21 cellular contexts compared by ENCODE assay signal in genomic region chr12:54060975-54061778, GRCh38. TPM values are rescaled to one million over a fixed set of nuclear protein-coding genes. Genes with fewer than 3 reads are reported as not detected.
A peak's percentile ranks its signal among the peaks of the same experiment; 100 is the strongest.
DNase-seq lines count a peak whose midpoint lies in the region; ATAC-seq and TF ChIP-seq lines count a peak whose summit lies in the region.
"Had no signal": no experiment of that assay in that cellular context is flagged by ENCODE, and none has a peak within 500 bp of the region (broad histone marks: within the 10 kb centered on the region; RNA-seq: fewer than 3 reads in every experiment).

No MANE protein-coding gene starts in this region.

- no peak overlapping the region for H3K4ac ChIP-seq in H9 (ENCODE audit: low read depth, low read length)

- no peak overlapping the region for H4K91ac ChIP-seq in H9 (ENCODE audit: insufficient read length, low read depth, low read length)

- H3K23me2 ChIP-seq in H9 (ENCODE audit: insufficient read length, low read depth, low read length, poor library complexity, severe bottlenecking) = no peaks in the 10 kb centered on the region

- H3K9me2 ChIP-seq in SK-N-SH = no peaks in the 10 kb centered on the region

- POLR2A ChIA-PET in SK-N-SH (lab: Yijun Ruan, JAX) = no interaction called here

- H3K36me3 Mint-ChIP-seq in H9 (ENCODE audit: insufficient read depth in 1 of 3, low read depth in 3 of 3) (no peaks in the 10 kb centered on the region; a peak in 1 of 7 replicates), mesothelial cell of epicardium (peaks cover 14% of the 10 kb centered on the region)

- peaks cover 87% of the 10 kb centered on the region for H3K27me3 ChIP-seq in H9 (ENCODE audit: insufficient read depth, low read length)
- no peaks in the 10 kb centered on the region for H3K27me3 ChIP-seq in SK-N-SH (ENCODE audit: insufficient read depth)
- H3K27me3 ChIP-seq: BE2C, MG63 had no signal

- H3F3A ChIP-seq in SK-N-SH (replicated peaks; ENCODE audit: insufficient read depth) = peaks cover 7% of the 10 kb centered on the region

- H2AFZ ChIP-seq in H9 (ENCODE audit: low read length) (no peak overlapping the region), SK-N-SH (ENCODE audit: low read depth) (no peak overlapping the region)

- no peak overlapping the region for H4K8ac ChIP-seq in H9 (replicated peaks; ENCODE audit: insufficient read length, low read depth, low read length)

- no peak overlapping the region for H3K9ac ChIP-seq in H9 (ENCODE audit: extremely low read depth, insufficient read length, low read length)
- no peak overlapping the region for H3K9ac ChIP-seq in SK-N-SH
- H3K9ac ChIP-seq: KMS-11 had no signal

- H2AK5ac ChIP-seq in H9 (ENCODE audit: insufficient read length, low read length) = no peak overlapping the region

- H2BK12ac ChIP-seq in H9 (ENCODE audit: insufficient read length, low read depth, low read length) = no peak overlapping the region

- H3K14ac ChIP-seq in H9 (ENCODE audit: insufficient read depth, low read length) = no peak overlapping the region

- CTCF ChIA-PET in SK-N-SH (lab: Yijun Ruan, JAX) = interaction anchor here (0.6 to 1.2 kb wide), 2 partner anchors 44 to 70 kb away, joined by 3 read pairs; no protein-coding TSS in a partner anchor

- DNase-seq in H9 = no peak
- peak; percentile 34 for DNase-seq in epithelial cell of esophagus (ENCODE audit: low read depth)
- DNase-seq in mesothelial cell of epicardium (ENCODE audit: low spot score in 2 of 2, unreplicated experiment in 2 of 2) = no peak
- DNase-seq in SK-N-SH = no peak
- DNase-seq: BE2C; CD4-positive, alpha-beta T cell; DMS79; MG63; NCI-H1092; NCI-H146; NCI-H2081; NCI-H524 treated with DMSO at 0.1 percent for 48 hours had no signal

- no peak overlapping the region for H3K23ac ChIP-seq in H9 (ENCODE audit: insufficient read length, low read depth, low read length)

- H2BK5ac ChIP-seq in H9 (ENCODE audit: insufficient read length, low read length) = no peak overlapping the region

- H3K79me2 ChIP-seq in H9 (ENCODE audit: insufficient read depth, low read length) = no peaks in the 10 kb centered on the region
- H3K79me2 ChIP-seq in SK-N-SH (ENCODE audit: insufficient read depth) = peaks cover 5% of the 10 kb centered on the region

- no peak overlapping the region for H3T11ph ChIP-seq in H9 (ENCODE audit: low read length)

- H3K4me1 Mint-ChIP-seq in H9 (peaks cover 2 to 46% of the 10 kb centered on the region in 2 experiments; a peak in 2 of 4 replicates), mesothelial cell of epicardium (peaks cover 58% of the 10 kb centered on the region)

- H3K27me3 Mint-ChIP-seq in H9 (ENCODE audit: low read depth) (peaks cover 97% of the 10 kb centered on the region), mesothelial cell of epicardium (ENCODE audit: low read depth) (peaks cover 34% of the 10 kb centered on the region)

- H3K4me3 Mint-ChIP-seq in H9 (no peak overlapping the region), mesothelial cell of epicardium (no peak overlapping the region)
- H3K4me3 Mint-ChIP-seq: CD4-positive, alpha-beta T cell had no signal

- H3K56ac ChIP-seq in H9 (ENCODE audit: insufficient read length, low read depth, low read length) = no peak overlapping the region

- H3K9me3 ChIP-seq in H9 (ENCODE audit: control insufficient read depth, low read depth, low read length) = no peaks in the 10 kb centered on the region
- H3K9me3 ChIP-seq in SK-N-SH = no peaks in the 10 kb centered on the region
- H3K9me3 ChIP-seq: BE2C, MG63 had no signal

- H3K27ac ChIP-seq in H9 (ENCODE audit: insufficient read length, low read depth, low read length) (no peak overlapping the region), SK-N-SH (ENCODE audit: low read depth in 2 of 2, low read length in 1 of 2) (no peak overlapping the region)
- H3K27ac ChIP-seq: KMS-11, SK-N-MC had no signal

- TF ChIP-seq RAD21 in SK-N-SH (IDR thresholded peaks at IDR 0.05; ENCODE audit: low read length) = no peak

- WGBS in H9 (ENCODE audit: extremely low coverage, insufficient read length, low lambda C conversion rate) = no CpG with 5 or more reads among the region's 7 CpGs
- WGBS in SK-N-SH (ENCODE audit: low lambda C conversion rate) = 81% methylated on average over 7 of the region's 7 CpGs

- H3K27ac Mint-ChIP-seq in H9 (no peak overlapping the region), mesothelial cell of epicardium (peak overlapping the region; percentile 69)
- H3K27ac Mint-ChIP-seq: CD4-positive, alpha-beta T cell had no signal

- no peak overlapping the region for H3K18ac ChIP-seq in H9 (ENCODE audit: insufficient read length, low read depth, low read length)

- peaks cover 0 to 6% of the 10 kb centered on the region in 2 experiments for H3K36me3 ChIP-seq in SK-N-SH (replicated peaks in 1 of 2; ENCODE audit: control insufficient read depth in 1 of 2, insufficient read depth in 2 of 2, low read length in 1 of 2)
- H3K36me3 ChIP-seq: MG63 had no signal

- no peak for TF ChIP-seq EP300 in SK-N-SH (IDR thresholded peaks at IDR 0.05; ENCODE audit: borderline replicate concordance in 1 of 2, low read depth in 1 of 2, low read length in 1 of 2)

- TF ChIP-seq CTCF in H9 (conservative IDR thresholded peaks at IDR 0.05) = no peak
- TF ChIP-seq CTCF in epithelial cell of esophagus (IDR thresholded peaks at IDR 0.05; ENCODE audit: insufficient read depth, low read depth, low read length, missing control alignments) = no peak
- no peak for TF ChIP-seq CTCF in mesothelial cell of epicardium (IDR thresholded peaks at IDR 0.05; ENCODE audit: unreplicated experiment)
- TF ChIP-seq CTCF in SK-N-SH (IDR thresholded peaks at IDR 0.05) = no peak

- H3K4me1 ChIP-seq in H9 (ENCODE audit: insufficient read depth, low read length) = peaks cover 7% of the 10 kb centered on the region; the same call in 1 of the 2 replicates
- H3K4me1 ChIP-seq in SK-N-SH (ENCODE audit: control insufficient read depth in 1 of 2, insufficient read depth in 2 of 2, low read depth in 1 of 2, low read length in 1 of 2) = peaks cover 0 to 20% of the 10 kb centered on the region in 2 experiments; a peak in 2 of 4 replicates
- H3K4me1 ChIP-seq: BE2C had no signal

- no peak overlapping the region for H4K5ac ChIP-seq in H9 (ENCODE audit: insufficient read length, low read depth, low read length)

- ATAC-seq in GM21717 (IDR thresholded peaks at IDR 0.05; ENCODE audit: unreplicated experiment) (no peak), esophagus mucosa (no peak), HG03097 (IDR thresholded peaks at IDR 0.05; ENCODE audit: low FRiP score, unreplicated experiment) (no peak)
- ATAC-seq: GM12878, Right ventricle myocardium inferior had no signal

- H2BK20ac ChIP-seq in H9 (ENCODE audit: low read depth, low read length, poor library complexity, severe bottlenecking) = no peak overlapping the region

- H3K9me3 Mint-ChIP-seq in H9 = peaks cover 0 to 5% of the 10 kb centered on the region in 2 experiments; a peak in 1 of 5 replicates
- no peaks in the 10 kb centered on the region for H3K9me3 Mint-ChIP-seq in mesothelial cell of epicardium
- H3K9me3 Mint-ChIP-seq: CD4-positive, alpha-beta T cell had no signal

- H3K79me1 ChIP-seq in H9 (ENCODE audit: insufficient read depth, low read depth, low read length, poor library complexity, severe bottlenecking) = no peaks in the 10 kb centered on the region

- no peak overlapping the region for H2BK15ac ChIP-seq in H9 (ENCODE audit: low read depth, low read length)

- no peaks in the 10 kb centered on the region for H4K20me1 ChIP-seq in H9 (ENCODE audit: control insufficient read depth, insufficient read depth, insufficient read length)
- H4K20me1 ChIP-seq in SK-N-SH (ENCODE audit: insufficient read depth) = no peaks in the 10 kb centered on the region

- H2BK120ac ChIP-seq in H9 (ENCODE audit: low read depth, low read length, poor library complexity, severe bottlenecking) = no peak overlapping the region

- H3K4me3 ChIP-seq in epithelial cell of esophagus (ENCODE audit: low read length) (no peak overlapping the region), SK-N-SH (ENCODE audit: low read depth in 2 of 2, low read length in 1 of 2) (no peak overlapping the region)
- H3K4me3 ChIP-seq: GM12878, MG63, SK-N-MC had no signal

- H3K4me2 ChIP-seq in H9 (ENCODE audit: insufficient read depth, insufficient read length, low read length) (peak overlapping the region; percentile 11), SK-N-SH (no peak overlapping the region)
- H3K4me2 ChIP-seq: KMS-11 had no signal

TF ChIP-seq in SK-N-SH, 30 proteins besides CTCF, POLR2A, EP300 and RAD21:
- TF ChIP-seq GATA2 (CRISPR knock-in tag; IDR thresholded peaks at IDR 0.05) (no peak), RXRA (IDR thresholded peaks at IDR 0.05; ENCODE audit: borderline replicate concordance, low read depth) (no peak)

RNA-seq across cellular contexts. Expression of gene HOXC4, which starts 7.5 kb away (rescaled TPM):
- total RNA-seq in H9 (2021) (not detected in 2 replicates), mesothelial cell of epicardium (67.4 to 73.6 TPM (median 69.4 TPM) in 3 replicates), esophagus mucosa (5.1 TPM)
- polyA plus RNA-seq in SK-N-SH (2012; rRNA removed) = 1.6 and 3.7 TPM in 2 replicates
- 4.7 and 5.9 TPM in 2 replicates for polyA plus RNA-seq in SK-N-SH (2012; cell fraction: cytosol; rRNA removed)
- polyA plus RNA-seq in SK-N-SH (2012; cell fraction: nucleus; rRNA removed) = 6.5 and 7.3 TPM in 2 replicates
- total RNA-seq: CD4-positive, alpha-beta T cell; Right ventricle myocardium inferior had no signal

RNA-seq across cellular contexts. Expression of gene HOXC5, which starts 28.3 kb away (rescaled TPM):
- total RNA-seq in H9 (2021) = not detected in 2 replicates
- total RNA-seq in mesothelial cell of epicardium = 28.7 to 33.8 TPM (median 29.3 TPM) in 3 replicates
- 0.60 TPM for total RNA-seq in esophagus mucosa
- polyA plus RNA-seq in SK-N-SH (2012; rRNA removed) = 1.5 and 2.1 TPM in 2 replicates
- 1.2 and 1.8 TPM in 2 replicates for polyA plus RNA-seq in SK-N-SH (2012; cell fraction: cytosol; rRNA removed)
- polyA plus RNA-seq in SK-N-SH (2012; cell fraction: nucleus; rRNA removed) = 1.7 and 2.3 TPM in 2 replicates
- total RNA-seq: CD4-positive, alpha-beta T cell; G401; GM12878; H4; Right ventricle myocardium inferior had no signal

RNA-seq across cellular contexts. Expression of gene HOXC6, which starts 32.9 kb away (rescaled TPM):
- not detected in 2 replicates for total RNA-seq in H9 (2021)
- total RNA-seq in mesothelial cell of epicardium = 15.5 to 17.4 TPM (median 16.3 TPM) in 3 replicates
- 1.6 TPM for total RNA-seq in esophagus mucosa
- 6.1 and 9.1 TPM in 2 replicates for polyA plus RNA-seq in SK-N-SH (2012; rRNA removed)
- 6.4 and 7.6 TPM in 2 replicates for polyA plus RNA-seq in SK-N-SH (2012; cell fraction: cytosol; rRNA removed)
- 14.9 and 15.9 TPM in 2 replicates for polyA plus RNA-seq in SK-N-SH (2012; cell fraction: nucleus; rRNA removed)
- total RNA-seq: CD4-positive, alpha-beta T cell had no signal

RNA-seq across cellular contexts. Expression of gene HOXC8, which starts 52.4 kb away (rescaled TPM):
- not detected in 2 replicates for total RNA-seq in H9 (2021)
- total RNA-seq in mesothelial cell of epicardium = 4.9 to 5.9 TPM (median 5.5 TPM) in 3 replicates
- 0.48 TPM for total RNA-seq in esophagus mucosa
- 1.7 and 1.8 TPM in 2 replicates for polyA plus RNA-seq in SK-N-SH (2012; rRNA removed)
- polyA plus RNA-seq in SK-N-SH (2012; cell fraction: cytosol; rRNA removed) = 1.8 and 2.0 TPM in 2 replicates
- 0.53 and 0.75 TPM in 2 replicates for polyA plus RNA-seq in SK-N-SH (2012; cell fraction: nucleus; rRNA removed)
- total RNA-seq: CD4-positive, alpha-beta T cell; GM12878; Right ventricle myocardium inferior had no signal
- polyA plus RNA-seq: GM12878 had no signal

Comparison
In these comparisons a context has a peak if more than half of its experiments do, and no peak if none do; other contexts are left out.
1. RNA of gene HOXC4, which starts 7.5 kb away (total RNA-seq): 67.4 to 73.6 TPM in mesothelial cell of epicardium; 5.1 TPM in esophagus mucosa (single experiment) and not detected in H9; every median in the first group is over 10 times any median in the second.
2. RNA of gene HOXC5, which starts 28.3 kb away (total RNA-seq): 28.7 to 33.8 TPM in mesothelial cell of epicardium; 0.60 TPM in esophagus mucosa (single experiment) and not detected in H9; every median in the first group is over 10 times any median in the second.